ENCODE assay signal across 12 cellular contexts in genomic region chr3:23876901-23877300, GRCh38.
"Had no signal": no experiment of that assay in that cellular context is flagged by ENCODE, and none has a peak within 500 bp of the region (broad histone marks: within the 10 kb centered on the region; RNA-seq: fewer than 3 reads in every experiment).

No MANE protein-coding gene starts in this region.

- H3K27ac ChIP-seq: gastroesophageal sphincter, left lung, parathyroid adenoma, skin epidermis, stomach, thyroid gland, vagina had no signal

- FAIRE-seq: bronchial epithelial cell had no signal

- DNase-seq: activated CD4-positive, alpha-beta T cell treated with anti-CD3 and anti-CD28 coated beads, Interleukin-2, amount 50 U/mL, for 1 hour; islet precursor cell; left lung; retina; stomach had no signal

- H3K4me3 ChIP-seq: gastroesophageal sphincter, left lung, skin epidermis, stomach, thyroid gland, vagina had no signal

- ATAC-seq: activated naive CD4-positive, alpha-beta T cell treated with anti-CD3 and anti-CD28 coated beads, Interleukin-2, amount 50 U/mL, for 72 hours had no signal

- H3K9me3 ChIP-seq: gastroesophageal sphincter, left lung, stomach, thyroid gland, vagina had no signal

- H2AFZ ChIP-seq: parathyroid adenoma had no signal

- H3K36me3 ChIP-seq: thyroid gland, vagina had no signal

- H3K27me3 ChIP-seq: gastroesophageal sphincter, left lung, stomach, thyroid gland, vagina had no signal
